1 cellular context compared by ENCODE assay signal in genomic region chr6:158799051-158799792, GRCh38.
TF ChIP-seq lines count a peak whose summit lies in the region.

No MANE protein-coding gene starts in this region.

TF ChIP-seq in HEK293, 187 proteins besides CTCF, POLR2A, EP300 and RAD21 (continued from another document):
- no peak for TF ChIP-seq ZNF174 (tag by site-specific recombination; IDR thresholded peaks at IDR 0.05)
TF ChIP-seq in HEK293: peak in this region for 31.
